In genomic region chr7:143290293-143290692, GRCh38 we compare ENCODE assay signal across 11 cellular contexts. TPM values are rescaled to one million over a fixed set of nuclear protein-coding genes. Genes with fewer than 3 reads are reported as not detected.
DNase-seq lines count a peak whose midpoint lies in the region; ATAC-seq and TF ChIP-seq lines count a peak whose summit lies in the region.
"Had no signal": no experiment of that assay in that cellular context is flagged by ENCODE, and none has a peak within 500 bp of the region (broad histone marks: within the 10 kb centered on the region; RNA-seq: fewer than 3 reads in every experiment).

No MANE protein-coding gene starts in this region.

- no peak overlapping the region for H3K4me3 Mint-ChIP-seq in CD14-positive monocyte
- peak overlapping the region; percentile 98 for H3K4me3 Mint-ChIP-seq in activated naive CD8-positive, alpha-beta T cell treated with anti-CD3 and anti-CD28 coated beads, Interleukin-2, amount 50 U/mL, for 24 hours
- H3K4me3 Mint-ChIP-seq in nephron = peak overlapping the region; percentile 31 to 95 (median 71)

- TF ChIP-seq CTCF in CD14-positive monocyte (IDR thresholded peaks at IDR 0.05) (no peak), HFF-Myc (IDR thresholded peaks at IDR 0.05; ENCODE audit: low read depth, low read length, missing control alignments) (no peak), nephron (IDR thresholded peaks at IDR 0.05; ENCODE audit: unreplicated experiment in 3 of 3) (no peak), stomach (IDR thresholded peaks at IDR 0.05) (no peak)

- H3K4me1 ChIP-seq in stomach = peaks cover 21 to 59% (median 47%) of the 10 kb centered on the region in 4 donors

- H3K27me3 ChIP-seq in stomach = no peaks in the 10 kb centered on the region
- H3K27me3 ChIP-seq: upper lobe of right lung had no signal

- intact Hi-C loops in CD14-positive monocyte (cut with micrococcal nuclease) = no loop called here
- intact Hi-C loops in stomach (cut with DNase I; ENCODE audit: low total_unique reads) = no loop called here

- H3K36me3 ChIP-seq in stomach = peaks cover 33 to 40% (median 39%) of the 10 kb centered on the region in 4 donors

- peaks cover 51% of the 10 kb centered on the region for H3K4me1 Mint-ChIP-seq in CD14-positive monocyte
- H3K4me1 Mint-ChIP-seq in activated naive CD8-positive, alpha-beta T cell treated with anti-CD3 and anti-CD28 coated beads, Interleukin-2, amount 50 U/mL, for 24 hours = peaks cover 65% of the 10 kb centered on the region
- H3K4me1 Mint-ChIP-seq in nephron = peaks cover 50% of the 10 kb centered on the region

- H3K27ac ChIP-seq in stomach = no peak overlapping the region

- peak overlapping the region in 5 of 7 donors; percentile 40 to 88 (median 53) for H3K27ac Mint-ChIP-seq in CD14-positive monocyte
- H3K27ac Mint-ChIP-seq in activated naive CD8-positive, alpha-beta T cell treated with anti-CD3 and anti-CD28 coated beads, Interleukin-2, amount 50 U/mL, for 24 hours = no peak overlapping the region
- H3K27ac Mint-ChIP-seq in nephron = no peak overlapping the region

- DNase-seq in CD14-positive monocyte (ENCODE audit: low spot score) = no peak
- DNase-seq in HFF-Myc (ENCODE audit: extremely low read depth, low read depth) = no peak
- DNase-seq in activated naive CD8-positive, alpha-beta T cell treated with anti-CD3 and anti-CD28 coated beads, Interleukin-2, amount 50 U/mL, for 24 hours = no peak
- no peak for DNase-seq in stomach
- DNase-seq in stimulated activated CD4-positive, alpha-beta T cell treated with anti-CD3 and anti-CD28 coated beads, Interleukin-12 subunit alpha, Interleukin-12 subunit beta, amount 100 ng/mL, for 4 hours = no peak
- no peak for DNase-seq in RKO (ENCODE audit: low spot score)
- DNase-seq: GOT3, NCI-H1105 treated with DMSO at 0.1 percent for 48 hours, nucleus accumbens, upper lobe of right lung had no signal

- TF ChIP-seq EP300 in stomach (IDR thresholded peaks at IDR 0.05) = no peak

- H3K27me3 Mint-ChIP-seq in CD14-positive monocyte (ENCODE audit: low read depth in 3 of 3) (peaks cover 0 to 2% (median 0%) of the 10 kb centered on the region in 3 donors), nephron (ENCODE audit: low read depth) (no peaks in the 10 kb centered on the region)
- no peaks in the 10 kb centered on the region for H3K27me3 Mint-ChIP-seq in activated naive CD8-positive, alpha-beta T cell treated with anti-CD3 and anti-CD28 coated beads, Interleukin-2, amount 50 U/mL, for 24 hours

- no peak for ATAC-seq in activated naive CD8-positive, alpha-beta T cell treated with anti-CD3 and anti-CD28 coated beads, Interleukin-2, amount 50 U/mL, for 24 hours
- ATAC-seq: upper lobe of right lung had no signal

- peaks cover 35 to 45% of the 10 kb centered on the region in 2 donors for H3K36me3 Mint-ChIP-seq in CD14-positive monocyte
- peaks cover 59% of the 10 kb centered on the region for H3K36me3 Mint-ChIP-seq in activated naive CD8-positive, alpha-beta T cell treated with anti-CD3 and anti-CD28 coated beads, Interleukin-2, amount 50 U/mL, for 24 hours (ENCODE audit: low read depth)
- H3K36me3 Mint-ChIP-seq in nephron (ENCODE audit: low read depth) = peaks cover 44% of the 10 kb centered on the region

- no peak for TF ChIP-seq POLR2A in stomach (IDR thresholded peaks at IDR 0.05)

- peaks cover 0 to 2% (median 0%) of the 10 kb centered on the region in 7 donors for H3K9me3 Mint-ChIP-seq in CD14-positive monocyte
- H3K9me3 Mint-ChIP-seq in activated naive CD8-positive, alpha-beta T cell treated with anti-CD3 and anti-CD28 coated beads, Interleukin-2, amount 50 U/mL, for 24 hours = peaks cover 5% of the 10 kb centered on the region
- peaks cover 4% of the 10 kb centered on the region for H3K9me3 Mint-ChIP-seq in nephron

- WGBS in stomach, 5 donors = 60 to 73% (median 70%) methylated on average over 4 of the region's 4 CpGs

- H3K4me3 ChIP-seq in HFF-Myc (replicated peaks; ENCODE audit: low read depth, low read length) = peak overlapping the region; percentile 93
- H3K4me3 ChIP-seq in stomach = peak overlapping the region in 1 of 4 donors; percentile 83

- H3K9me3 ChIP-seq in stomach = no peaks in the 10 kb centered on the region
- H3K9me3 ChIP-seq: upper lobe of right lung had no signal

RNA-seq across cellular contexts. Expression of gene CASP2, which starts 2.1 kb away (rescaled TPM):
- polyA plus RNA-seq in CD14-positive monocyte = 10 to 100 TPM in 1 of 2 donors, 1 to 10 TPM in 1; 7.9 to 12.2 TPM
- total RNA-seq in stomach = 10 to 100 TPM; 10.5 to 27.7 (median 22.0) TPM
- polyA plus RNA-seq in stomach = 1 to 10 TPM; 4.6 to 7.0 (median 5.0) TPM

RNA-seq across cellular contexts. Expression of gene TMEM139, which starts 5.5 kb away (rescaled TPM):
- not detected for polyA plus RNA-seq in CD14-positive monocyte
- total RNA-seq in stomach = 1 to 10 TPM in 4 of 5 donors, under 1 TPM in 1; 0.89 to 9.6 (median 4.6) TPM
- polyA plus RNA-seq in stomach = 10 to 100 TPM in 1 of 3 donors, 1 to 10 TPM in 2; 5.3 to 15.3 (median 8.4) TPM

RNA-seq across cellular contexts. Expression of gene CLCN1, which starts 25.6 kb away (rescaled TPM):
- polyA plus RNA-seq in CD14-positive monocyte (under 1 TPM; 0.11 to 0.76 TPM), stomach (under 1 TPM in 1 of 3 donors, not detected in 2; 0.28 TPM)
- total RNA-seq in stomach = not detected
- total RNA-seq: upper lobe of right lung had no signal

RNA-seq across cellular contexts. Expression of gene GSTK1, which starts 27.1 kb away (rescaled TPM):
- 100 to 1,000 TPM; 413 to 427 TPM for polyA plus RNA-seq in CD14-positive monocyte
- 100 to 1,000 TPM in 4 of 5 donors, 10 to 100 TPM in 1; 71.8 to 305 (median 164) TPM for total RNA-seq in stomach
- 100 to 1,000 TPM; 118 to 177 (median 141) TPM for polyA plus RNA-seq in stomach

Comparison
In these comparisons a context has a peak if more than half of its experiments do, and no peak if none do; other contexts are left out.
1. H3K27ac Mint-ChIP-seq: peak in CD14-positive monocyte (5 of 7); none in activated naive CD8-positive, alpha-beta T cell treated with anti-CD3 and anti-CD28 coated beads, Interleukin-2, amount 50 U/mL, for 24 hours (single experiment) and nephron (0 of 3).
2. H3K4me3 Mint-ChIP-seq: peak in activated naive CD8-positive, alpha-beta T cell treated with anti-CD3 and anti-CD28 coated beads, Interleukin-2, amount 50 U/mL, for 24 hours (single experiment) and nephron (3 of 3); none in CD14-positive monocyte (0 of 2).
3. RNA of gene TMEM139, which starts 5.5 kb away (polyA plus RNA-seq): 5.3 to 15.3 TPM in stomach; not detected in CD14-positive monocyte; every median in the first group is over 4 times any median in the second.